ENCODE assay signal across 26 cellular contexts in genomic region chr15:99257107-99257750, GRCh38.
"Had no signal": no experiment of that assay in that cellular context is flagged by ENCODE, and none has a peak within 500 bp of the region (broad histone marks: within the 10 kb centered on the region; RNA-seq: fewer than 3 reads in every experiment).

No MANE protein-coding gene starts in this region.

- H3K9me3 ChIP-seq: adrenal gland had no signal

- DNase-seq: activated CD4-positive, alpha-beta memory T cell treated with anti-CD3 and anti-CD28 coated beads for 36 hours; activated CD4-positive, alpha-beta T cell treated with anti-CD3 and anti-CD28 coated beads, Interleukin-2, amount 10 ng/mL, durations not matched to agents 7 days and 5 days; activated CD4-positive, CD25-positive, alpha-beta regulatory T cell; activated CD8-positive, alpha-beta memory T cell treated with anti-CD3 and anti-CD28 coated beads for 24 hours; activated gamma-delta T cell treated with Interleukin-2 at 50 U/mL for 16 hours; activated naive CD4-positive, alpha-beta T cell treated with anti-CD3 and anti-CD28 coated beads, Interleukin-2, amount 50 U/mL, for 16 hours; activated naive CD8-positive, alpha-beta T cell treated with anti-CD3 and anti-CD28 coated beads, Interleukin-2, amount 10 ng/mL, durations not matched to agents 7 days and 5 days; activated T-cell treated with anti-CD3 and anti-CD28 coated beads for 4 hours; activated T-cell treated with anti-CD3 and anti-CD28 coated beads, Interleukin-2, amount 50 U/mL, for 72 hours; adrenal gland; anterior cingulate cortex; NCI-H1092; NCI-H1417; NCI-H2029; NCI-H2107; NCI-H2171 treated with DMSO at 0.1 percent for 48 hours; NCI-H226; NCI-H526; NCI-H774; RPMI8226; T-helper 1 cell had no signal

- H3K4me3 ChIP-seq: adrenal gland, SK-N-MC had no signal

- H3K27ac Mint-ChIP-seq: activated CD4-positive, alpha-beta memory T cell treated with anti-CD3 and anti-CD28 coated beads for 36 hours; activated CD4-positive, alpha-beta T cell treated with anti-CD3 and anti-CD28 coated beads, Interleukin-2, amount 10 ng/mL, durations not matched to agents 7 days and 5 days; activated naive CD8-positive, alpha-beta T cell treated with anti-CD3 and anti-CD28 coated beads, Interleukin-2, amount 10 ng/mL, durations not matched to agents 7 days and 5 days; activated T-cell treated with anti-CD3 and anti-CD28 coated beads, Interleukin-2, amount 50 U/mL, for 72 hours; activated T-helper 2 cell treated with anti-CD3 and anti-CD28 coated beads, Interferon-gamma antibody, Interleukin-2, Interleukin-4, amounts not matched to agents 10 μg/mL and 5 μg/mL and 100 μg/mL, durations not matched to agents 14 hours and 24 hours and 36 hours had no signal

- H3K4me2 ChIP-seq: KMS-11 had no signal

- H3K9me3 Mint-ChIP-seq: activated CD4-positive, alpha-beta memory T cell treated with anti-CD3 and anti-CD28 coated beads for 36 hours; activated CD4-positive, alpha-beta T cell treated with anti-CD3 and anti-CD28 coated beads, Interleukin-2, amount 10 ng/mL, durations not matched to agents 7 days and 5 days; activated naive CD8-positive, alpha-beta T cell treated with anti-CD3 and anti-CD28 coated beads, Interleukin-2, amount 10 ng/mL, durations not matched to agents 7 days and 5 days; activated T-cell treated with anti-CD3 and anti-CD28 coated beads, Interleukin-2, amount 50 U/mL, for 72 hours; activated T-helper 2 cell treated with anti-CD3 and anti-CD28 coated beads, Interferon-gamma antibody, Interleukin-2, Interleukin-4, amounts not matched to agents 10 μg/mL and 5 μg/mL and 100 μg/mL, durations not matched to agents 14 hours and 24 hours and 36 hours had no signal

- H3K27ac ChIP-seq: adrenal gland, KMS-11, SK-N-MC, VCaP had no signal

- H3K4me3 Mint-ChIP-seq: activated CD4-positive, alpha-beta memory T cell treated with anti-CD3 and anti-CD28 coated beads for 36 hours; activated CD4-positive, alpha-beta T cell treated with anti-CD3 and anti-CD28 coated beads, Interleukin-2, amount 10 ng/mL, durations not matched to agents 7 days and 5 days; activated naive CD8-positive, alpha-beta T cell treated with anti-CD3 and anti-CD28 coated beads, Interleukin-2, amount 10 ng/mL, durations not matched to agents 7 days and 5 days; activated T-cell treated with anti-CD3 and anti-CD28 coated beads, Interleukin-2, amount 50 U/mL, for 72 hours had no signal

- H3K27me3 Mint-ChIP-seq: activated CD4-positive, alpha-beta memory T cell treated with anti-CD3 and anti-CD28 coated beads for 36 hours; activated CD4-positive, alpha-beta T cell treated with anti-CD3 and anti-CD28 coated beads, Interleukin-2, amount 10 ng/mL, durations not matched to agents 7 days and 5 days; activated naive CD8-positive, alpha-beta T cell treated with anti-CD3 and anti-CD28 coated beads, Interleukin-2, amount 10 ng/mL, durations not matched to agents 7 days and 5 days had no signal

- H3K9ac ChIP-seq: KMS-11 had no signal

- H3K27me3 ChIP-seq: adrenal gland had no signal

- ATAC-seq: activated T-cell treated with anti-CD3 and anti-CD28 coated beads, Interleukin-2, amount 50 U/mL, for 72 hours; Right ventricle myocardium inferior had no signal
